Comparison of ENCODE assay signal across 17 cellular contexts in genomic region chr2:30549096-30549495, GRCh38.
DNase-seq lines count a peak whose midpoint lies in the region; ATAC-seq, FAIRE-seq and TF ChIP-seq lines count a peak whose summit lies in the region.
"Had no signal": no experiment of that assay in that cellular context is flagged by ENCODE, and none has a peak within 500 bp of the region (broad histone marks: within the 10 kb centered on the region; RNA-seq: fewer than 3 reads in every experiment).

No MANE protein-coding gene starts in this region.

- DNase-seq in Caco-2 (peak; percentile 39 to 46), K562 (ENCODE audit: extremely low read depth in 1 of 4, low spot score in 3 of 4) (no peak), progenitor cell of endocrine pancreas (ENCODE audit: low spot score, unreplicated experiment) (no peak), T-cell (no peak), MV-4-11 (lab: John Stamatoyannopoulos, UW) (no peak)
- DNase-seq: BE2C; CD4-positive, alpha-beta memory T cell; COR-L47; DND-41; KG1 had no signal

- H3K9me3 ChIP-seq in Caco-2 (no peaks in the 10 kb centered on the region), HUES48 (ENCODE audit: control insufficient read depth, insufficient read depth, low read length) (no peaks in the 10 kb centered on the region), K562 (replicated peaks; ENCODE audit: control insufficient read depth, insufficient read depth, low read depth, low read length) (no peaks in the 10 kb centered on the region)
- H3K9me3 ChIP-seq: BE2C, HAP-1 had no signal

- H3K4me3 ChIP-seq in Caco-2 (ENCODE audit: low read depth, low read length) (no peak overlapping the region), HUES48 (ENCODE audit: low read depth, low read length) (no peak overlapping the region), K562 (no peak overlapping the region)
- H3K4me3 ChIP-seq: HAP-1 had no signal

- H3K9ac ChIP-seq in HUES48 (ENCODE audit: low read depth, low read length): no peak overlapping the region
- H3K9ac ChIP-seq in K562 (ENCODE audit: insufficient read depth in 1 of 2, low read depth in 2 of 2, low read length in 2 of 2): no peak overlapping the region

- H3K27ac ChIP-seq in HUES48 (ENCODE audit: low read depth, low read length) (peak overlapping the region; percentile 60), K562 (ENCODE audit: extremely low read depth, low read depth, low read length) (no peak overlapping the region)
- H3K27ac ChIP-seq: C4-2B had no signal

- H2AFZ ChIP-seq in K562 (ENCODE audit: low read depth, low read length): no peak overlapping the region

- in situ Hi-C loops in K562 (cut with MboI): no loop called here

- no peak for TF ChIP-seq RAD21 in K562 (CRISPR knock-in tag; conservative IDR thresholded peaks at IDR 0.05 in 1 of 2, IDR thresholded peaks at IDR 0.05 in 1 of 2)

- peaks cover 6% of the 10 kb centered on the region; the same call in 2 of the 3 replicates for H3K79me2 ChIP-seq in K562 (ENCODE audit: control insufficient read depth, insufficient read depth, low read length)

- CTCF ChIA-PET in Caco-2 (lab: Charles Lee) (interaction anchor here (0.6 to 1.3 kb wide), 5 partner anchors 113 to 389 kb away, joined by 3 to 11 read pairs (median 4); no protein-coding TSS in a partner anchor), K562 (lab: Yijun Ruan, JAX; ENCODE audit: low intra/inter-chr PET ratio) (no interaction called here), T-cell (lab: Charles Lee) (no interaction called here)

- 93% methylated on average over 2 of the region's 2 CpGs for WGBS in K562 (ENCODE audit: insufficient coverage, low coverage, missing lambda C conversion rate)

- H3K9me1 ChIP-seq in K562 (ENCODE audit: control insufficient read depth, insufficient read depth, low read length): no peaks in the 10 kb centered on the region

- H3K9me3 Mint-ChIP-seq in Caco-2 (ENCODE audit: unreplicated experiment) (no peaks in the 10 kb centered on the region), progenitor cell of endocrine pancreas (ENCODE audit: low read depth) (peaks cover 3% of the 10 kb centered on the region), T-cell (no peaks in the 10 kb centered on the region)

- no TSS peak for BruUV-seq in Caco-2 (replicated peaks; lab: Mats Ljungman, UMichigan)
- no TSS peak for BruUV-seq in K562 (replicated peaks; lab: Mats Ljungman, UMichigan)

- no peaks in the 10 kb centered on the region for H3K27me3 Mint-ChIP-seq in Caco-2 (ENCODE audit: insufficient read depth, unreplicated experiment)
- peaks cover 5% of the 10 kb centered on the region for H3K27me3 Mint-ChIP-seq in progenitor cell of endocrine pancreas
- H3K27me3 Mint-ChIP-seq in T-cell: no peaks in the 10 kb centered on the region
- H3K27me3 Mint-ChIP-seq: CD4-positive, alpha-beta memory T cell had no signal

- H3K4me2 ChIP-seq in K562 (ENCODE audit: insufficient read depth, low read length): no peak overlapping the region

- TF ChIP-seq CTCF in Caco-2 (IDR thresholded peaks at IDR 0.05; ENCODE audit: insufficient read depth in 1 of 2, low read depth in 1 of 2, low read length in 1 of 2, severe bottlenecking in 1 of 2, unreplicated experiment in 1 of 2): no peak
- TF ChIP-seq CTCF in K562 (IDR thresholded peaks at IDR 0.05 in 2 of 3, conservative IDR thresholded peaks at IDR 0.05 in 1 of 3; ENCODE audit: insufficient read depth in 2 of 3, low read depth in 1 of 3, low read length in 3 of 3): no peak
- TF ChIP-seq CTCF in progenitor cell of endocrine pancreas (IDR thresholded peaks at IDR 0.05; ENCODE audit: unreplicated experiment): no peak

- H3K36me3 Mint-ChIP-seq in Caco-2 (ENCODE audit: insufficient read depth, unreplicated experiment): peaks cover 14% of the 10 kb centered on the region
- peaks cover 11% of the 10 kb centered on the region for H3K36me3 Mint-ChIP-seq in progenitor cell of endocrine pancreas (ENCODE audit: insufficient read depth)
- peaks cover 36% of the 10 kb centered on the region for H3K36me3 Mint-ChIP-seq in T-cell

- H3K27ac Mint-ChIP-seq in Caco-2 (ENCODE audit: unreplicated experiment) (no peak overlapping the region), progenitor cell of endocrine pancreas (no peak overlapping the region), T-cell (no peak overlapping the region)
- H3K27ac Mint-ChIP-seq: CD4-positive, alpha-beta memory T cell had no signal

- no peak for TF ChIP-seq EP300 in K562 (IDR thresholded peaks at IDR 0.05; ENCODE audit: low read length)

- H4K20me1 ChIP-seq in K562 (replicated peaks; ENCODE audit: control insufficient read depth, insufficient read depth, low read length): no peaks in the 10 kb centered on the region

- H3K4me1 ChIP-seq in Caco-2 (peaks cover 40% of the 10 kb centered on the region), HUES48 (ENCODE audit: control insufficient read depth, insufficient read depth, low read length) (no peaks in the 10 kb centered on the region), K562 (replicated peaks in 1 of 2; ENCODE audit: control insufficient read depth in 2 of 2, insufficient read depth in 2 of 2, low read length in 2 of 2) (no peaks in the 10 kb centered on the region)
- H3K4me1 ChIP-seq: BE2C had no signal

- H3K4me3 Mint-ChIP-seq in Caco-2 (ENCODE audit: unreplicated experiment): peak overlapping the region; percentile 6
- H3K4me3 Mint-ChIP-seq in progenitor cell of endocrine pancreas (ENCODE audit: low read depth): peak overlapping the region; percentile 25
- no peak overlapping the region for H3K4me3 Mint-ChIP-seq in T-cell
- H3K4me3 Mint-ChIP-seq: CD4-positive, alpha-beta memory T cell had no signal

- POLR2A ChIA-PET in Caco-2 (lab: Charles Lee): interaction anchor here (0.6 to 1.0 kb wide), 3 partner anchors 149 to 330 kb away, joined by 4 to 5 read pairs (median 4); partner anchors contain the start of gene LBH
- POLR2A ChIA-PET in K562 (lab: Yijun Ruan, JAX): interaction anchor here (1.4 kb wide), 1 partner anchor 10 kb away, joined by 4 read pairs; no protein-coding TSS in a partner anchor
- POLR2A ChIA-PET in T-cell (lab: Charles Lee): interaction anchor here in 1 of 2 donors (0.5 kb wide), 1 partner anchor 10 kb away, joined by 12 read pairs; no protein-coding TSS in a partner anchor

- no peak for FAIRE-seq in K562 (lab: Jason Lieb, UNC)
- FAIRE-seq: A204.1, GM18507, H1 had no signal

- H3K27me3 ChIP-seq in Caco-2 (replicated peaks; ENCODE audit: control insufficient read depth, insufficient read depth, low read length): no peaks in the 10 kb centered on the region
- no peaks in the 10 kb centered on the region for H3K27me3 ChIP-seq in HUES48 (ENCODE audit: control insufficient read depth, insufficient read depth, low read length)
- no peaks in the 10 kb centered on the region for H3K27me3 ChIP-seq in K562 (ENCODE audit: control insufficient read depth in 2 of 2, insufficient read depth in 2 of 2, low read length in 2 of 2)
- H3K27me3 ChIP-seq: BE2C had no signal

- no peak for ATAC-seq in K562
- no peak for ATAC-seq in T-cell (replicated peaks in 1 of 4)
- no peak for ATAC-seq in GM21390 (IDR thresholded peaks at IDR 0.05; ENCODE audit: unreplicated experiment)

- TF ChIP-seq POLR2A in K562 (conservative IDR thresholded peaks at IDR 0.05): no peak

- H3K36me3 ChIP-seq in Caco-2 (ENCODE audit: control insufficient read depth, insufficient read depth, low read length) (no peaks in the 10 kb centered on the region; the same call in 1 of the 2 replicates), HUES48 (ENCODE audit: control insufficient read depth, insufficient read depth, low read length) (no peaks in the 10 kb centered on the region), K562 (ENCODE audit: control insufficient read depth, insufficient read depth, low read length) (0 out of 3 replicates have a peak, but pooled peaks cover 2% of the 10 kb centered on the region)
- H3K36me3 ChIP-seq: BE2C, HAP-1 had no signal

- H3K4me1 Mint-ChIP-seq in Caco-2 (ENCODE audit: low read depth, unreplicated experiment) (peaks cover 44% of the 10 kb centered on the region), progenitor cell of endocrine pancreas (ENCODE audit: low read depth) (peaks cover 32% of the 10 kb centered on the region), T-cell (peaks cover 2 to 24% (median 9%) of the 10 kb centered on the region in 3 donors)

- intact Hi-C loops in Caco-2 (cut with micrococcal nuclease; ENCODE audit: unreplicated experiment): loop anchor here (2.0 to 5.0 kb wide), 3 partner anchors 38 to 332 kb away; no protein-coding TSS in a partner anchor
- intact Hi-C loops in K562 (cut with micrococcal nuclease): no loop called here

TF ChIP-seq in K562, 482 proteins besides CTCF, POLR2A, EP300 and RAD21 (continues in another document):
- TF ChIP-seq ETV6 (IDR thresholded peaks at IDR 0.05; ENCODE audit: borderline replicate concordance in 1 of 2, low read depth in 2 of 2, low read length in 1 of 2) (no peak), ETV6 (CRISPR knock-in tag; IDR thresholded peaks at IDR 0.05; ENCODE audit: borderline replicate concordance) (no peak), MAFG (tag; conservative IDR thresholded peaks at IDR 0.05) (0 out of 2 replicates have a peak, but pooled peaks have one; percentile 6), NKRF (IDR thresholded peaks at IDR 0.05; ENCODE audit: borderline replicate concordance) (no peak)

Comparison
In these comparisons a context has a peak if more than half of its experiments do, and no peak if none do; other contexts are left out.
1. DNase-seq: peak in Caco-2 (2 of 2); none in K562 (0 of 4), progenitor cell of endocrine pancreas (single experiment), T-cell (0 of 34) and MV-4-11 (single experiment).
2. H3K4me3 Mint-ChIP-seq: peak in Caco-2 (single experiment) and progenitor cell of endocrine pancreas (single experiment); none in T-cell (0 of 3).